ENCODE assay signal across 13 cellular contexts in the genomic region with DNA sequence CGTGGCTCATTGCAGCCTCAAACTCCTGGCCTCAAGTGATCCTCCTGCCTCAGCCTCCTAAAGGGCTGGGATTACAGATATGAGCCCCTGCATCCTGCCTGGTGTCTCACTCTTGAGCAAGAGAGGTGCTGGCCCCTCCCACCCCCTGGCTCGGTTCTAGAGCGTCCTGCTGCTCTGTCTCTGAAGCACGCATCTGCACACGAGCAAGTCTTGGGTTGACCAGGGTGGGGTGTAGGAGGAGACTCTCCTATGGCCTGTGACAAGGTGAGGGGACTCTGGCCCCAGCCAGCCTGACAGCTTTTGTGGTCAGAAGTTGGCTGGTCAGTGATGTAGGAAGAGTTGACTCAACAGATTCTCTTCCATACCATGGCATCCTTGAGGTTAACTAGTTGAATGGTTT.
"Had no signal": no experiment of that assay in that cellular context is flagged by ENCODE, and none has a peak within 500 bp of the region (broad histone marks: within the 10 kb centered on the region; RNA-seq: fewer than 3 reads in every experiment).

No MANE protein-coding gene starts in this region.

- H3K4me3 ChIP-seq: body of pancreas, esophagus squamous epithelium, heart right ventricle, thoracic aorta, upper lobe of left lung had no signal

- H3K27ac ChIP-seq: body of pancreas, esophagus squamous epithelium, heart right ventricle, neutrophil, thoracic aorta, upper lobe of left lung, VCaP had no signal

- H3K9me3 Mint-ChIP-seq: activated naive CD4-positive, alpha-beta T cell treated with anti-CD3 and anti-CD28 coated beads, Interleukin-2, amount 50 U/mL, for 72 hours; effector memory CD8-positive, alpha-beta T cell had no signal

- H3K36me3 Mint-ChIP-seq: activated naive CD4-positive, alpha-beta T cell treated with anti-CD3 and anti-CD28 coated beads, Interleukin-2, amount 50 U/mL, for 72 hours; naive thymus-derived CD4-positive, alpha-beta T cell had no signal

- ATAC-seq: heart right ventricle had no signal

- H3K27ac Mint-ChIP-seq: T-helper 17 cell had no signal

- H3K4me1 ChIP-seq: heart right ventricle, upper lobe of left lung had no signal

- H3K27me3 Mint-ChIP-seq: naive thymus-derived CD4-positive, alpha-beta T cell had no signal

- H3K9me3 ChIP-seq: body of pancreas, esophagus squamous epithelium, neutrophil, thoracic aorta, upper lobe of left lung had no signal

- H3K36me3 ChIP-seq: esophagus squamous epithelium, heart right ventricle, neutrophil, thoracic aorta, upper lobe of left lung had no signal

- H3K4me3 Mint-ChIP-seq: effector memory CD8-positive, alpha-beta T cell; naive thymus-derived CD4-positive, alpha-beta T cell; T-helper 17 cell had no signal

- DNase-seq: amniotic stem cell, esophagus squamous epithelium, heart right ventricle, retina, upper lobe of left lung had no signal

- H3K27me3 ChIP-seq: body of pancreas, upper lobe of left lung had no signal
